In the genomic region with DNA sequence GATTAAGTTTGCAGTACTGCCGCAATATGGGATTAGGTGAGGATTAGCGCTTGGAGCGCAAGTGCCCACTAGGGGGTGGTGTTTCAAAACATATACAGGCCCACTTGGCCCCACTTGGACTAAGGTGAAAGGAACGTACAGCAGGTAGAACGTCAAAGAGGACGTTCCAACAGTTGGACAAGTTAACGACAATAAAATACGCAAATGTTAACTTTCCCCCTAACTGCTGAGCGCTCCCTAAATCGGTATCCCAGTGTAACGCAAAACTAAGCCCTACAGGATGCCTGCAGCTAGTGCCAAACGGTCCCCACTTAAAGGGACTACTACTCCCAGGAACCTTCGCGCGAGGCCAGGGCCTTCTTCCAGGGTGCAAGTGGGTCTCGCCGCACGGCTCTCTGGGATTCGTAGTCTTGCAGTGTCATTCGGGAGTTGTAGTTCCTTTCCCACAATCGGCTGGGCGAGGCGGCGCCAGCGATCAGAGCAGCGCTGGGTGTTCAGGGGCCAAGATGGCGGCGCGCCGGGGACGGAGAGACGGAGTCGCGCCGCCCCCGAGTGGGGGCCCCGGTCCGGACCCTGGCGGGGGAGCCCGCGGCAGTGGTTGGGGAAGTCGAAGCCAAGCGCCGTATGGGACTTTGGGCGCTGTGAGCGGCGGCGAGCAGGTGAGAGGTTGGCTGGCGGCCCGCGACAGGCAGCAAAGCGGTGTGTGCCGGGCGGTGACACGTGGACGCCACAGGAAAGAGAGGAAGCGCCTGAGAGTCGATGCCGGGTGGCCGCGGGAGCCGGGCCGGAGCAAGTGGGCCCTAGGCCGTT, we compare ENCODE assay signal across 8 cellular contexts. TPM values are rescaled to one million over a fixed set of nuclear protein-coding genes. Genes with fewer than 3 reads are reported as not detected.
A peak's percentile ranks its signal among the peaks of the same experiment; 100 is the strongest.
DNase-seq lines count a peak whose midpoint lies in the region; ATAC-seq and TF ChIP-seq lines count a peak whose summit lies in the region.

A gene with protein sequence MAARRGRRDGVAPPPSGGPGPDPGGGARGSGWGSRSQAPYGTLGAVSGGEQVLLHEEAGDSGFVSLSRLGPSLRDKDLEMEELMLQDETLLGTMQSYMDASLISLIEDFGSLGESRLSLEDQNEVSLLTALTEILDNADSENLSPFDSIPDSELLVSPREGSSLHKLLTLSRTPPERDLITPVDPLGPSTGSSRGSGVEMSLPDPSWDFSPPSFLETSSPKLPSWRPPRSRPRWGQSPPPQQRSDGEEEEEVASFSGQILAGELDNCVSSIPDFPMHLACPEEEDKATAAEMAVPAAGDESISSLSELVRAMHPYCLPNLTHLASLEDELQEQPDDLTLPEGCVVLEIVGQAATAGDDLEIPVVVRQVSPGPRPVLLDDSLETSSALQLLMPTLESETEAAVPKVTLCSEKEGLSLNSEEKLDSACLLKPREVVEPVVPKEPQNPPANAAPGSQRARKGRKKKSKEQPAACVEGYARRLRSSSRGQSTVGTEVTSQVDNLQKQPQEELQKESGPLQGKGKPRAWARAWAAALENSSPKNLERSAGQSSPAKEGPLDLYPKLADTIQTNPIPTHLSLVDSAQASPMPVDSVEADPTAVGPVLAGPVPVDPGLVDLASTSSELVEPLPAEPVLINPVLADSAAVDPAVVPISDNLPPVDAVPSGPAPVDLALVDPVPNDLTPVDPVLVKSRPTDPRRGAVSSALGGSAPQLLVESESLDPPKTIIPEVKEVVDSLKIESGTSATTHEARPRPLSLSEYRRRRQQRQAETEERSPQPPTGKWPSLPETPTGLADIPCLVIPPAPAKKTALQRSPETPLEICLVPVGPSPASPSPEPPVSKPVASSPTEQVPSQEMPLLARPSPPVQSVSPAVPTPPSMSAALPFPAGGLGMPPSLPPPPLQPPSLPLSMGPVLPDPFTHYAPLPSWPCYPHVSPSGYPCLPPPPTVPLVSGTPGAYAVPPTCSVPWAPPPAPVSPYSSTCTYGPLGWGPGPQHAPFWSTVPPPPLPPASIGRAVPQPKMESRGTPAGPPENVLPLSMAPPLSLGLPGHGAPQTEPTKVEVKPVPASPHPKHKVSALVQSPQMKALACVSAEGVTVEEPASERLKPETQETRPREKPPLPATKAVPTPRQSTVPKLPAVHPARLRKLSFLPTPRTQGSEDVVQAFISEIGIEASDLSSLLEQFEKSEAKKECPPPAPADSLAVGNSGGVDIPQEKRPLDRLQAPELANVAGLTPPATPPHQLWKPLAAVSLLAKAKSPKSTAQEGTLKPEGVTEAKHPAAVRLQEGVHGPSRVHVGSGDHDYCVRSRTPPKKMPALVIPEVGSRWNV (N-terminal part only) (plus strand): TSS at position 478 of the 810 bp plus-strand sequence. CDS start 29 bp downstream, at position 507.

- TF ChIP-seq CTCF in PC-9 (conservative IDR thresholded peaks at IDR 0.05) (peak; percentile 83), epithelial cell of proximal tubule (conservative IDR thresholded peaks at IDR 0.05; ENCODE audit: low read depth, low read length) (peak; percentile 95)

- peak within 1 kb of the TSS; percentile 75 to 87 for H3K9ac ChIP-seq in mucosa of rectum (ENCODE audit: low read depth in 1 of 2, low read length in 2 of 2)

- POLR2A ChIA-PET in PC-9 (lab: Charles Lee; ENCODE audit: unreplicated experiment), result interaction anchor here (0.5 to 0.7 kb wide), 2 partner anchors 9 to 10 kb away, joined by 3 to 4 read pairs; no protein-coding TSS in a partner anchor

- peak within 1 kb of the TSS; percentile 77 for H2AFZ ChIP-seq in PC-9

- H3K27me3 ChIP-seq in PC-9 (ENCODE audit: insufficient read depth, low read depth) (no peaks in the 10 kb centered on the region), mucosa of rectum (ENCODE audit: control insufficient read depth in 2 of 2, insufficient read depth in 2 of 2, low read length in 2 of 2) (no peaks in the 10 kb centered on the region)

- intact Hi-C loops in PC-9 (cut with micrococcal nuclease; ENCODE audit: unreplicated experiment), result loop anchor here (1.0 to 2.0 kb wide), 3 partner anchors 16 to 290 kb away; a partner anchor contains a TSS

- peaks cover 49% of the 10 kb centered on the region for H3K79me2 ChIP-seq in PC-9 (ENCODE audit: low read depth)

- H3K36me3 ChIP-seq in PC-9 (ENCODE audit: low read depth), result no peaks in the 10 kb centered on the region; the same call in 1 of the 2 replicates
- peaks cover 2% of the 10 kb centered on the region in 2 donors for H3K36me3 ChIP-seq in mucosa of rectum (ENCODE audit: control insufficient read depth in 2 of 2, insufficient read depth in 2 of 2, low read length in 2 of 2)

- no peaks in the 10 kb centered on the region for H3K9me3 ChIP-seq in PC-9 (ENCODE audit: insufficient read depth, low read depth)
- H3K9me3 ChIP-seq in mucosa of rectum (ENCODE audit: control insufficient read depth in 2 of 2, low read length in 2 of 2), result no peaks in the 10 kb centered on the region

- peak within 1 kb of the TSS; percentile 85 for H3K4me2 ChIP-seq in PC-9

- peak within 1 kb of the TSS; percentile 89 for H3K27ac ChIP-seq in PC-9
- H3K27ac ChIP-seq in mucosa of rectum (ENCODE audit: low read depth in 2 of 2, low read length in 2 of 2), result peak within 1 kb of the TSS; percentile 75 to 87

- CTCF ChIA-PET in PC-9 (lab: Charles Lee), result no interaction called here

- H3F3A ChIP-seq in PC-9 (ENCODE audit: insufficient read depth, low read depth), result peaks cover 9% of the 10 kb centered on the region

- in situ Hi-C loops in KBM-7 (cut with MboI; ENCODE audit: low pct_unique_long_range_greater_than_20kb, low sequenced_read_pairs), result no loop called here

- H3K4me1 ChIP-seq in PC-9 (replicated peaks; ENCODE audit: insufficient read depth) (peaks cover 26% of the 10 kb centered on the region), mucosa of rectum (ENCODE audit: control insufficient read depth in 2 of 2, insufficient read depth in 2 of 2, low read length in 2 of 2) (peaks cover 14 to 16% of the 10 kb centered on the region in 2 donors)

- peak; percentile 90 for ATAC-seq in GM21717 (IDR thresholded peaks at IDR 0.05; ENCODE audit: unreplicated experiment)

- peak within 1 kb of the TSS; percentile 87 for H3K4me3 ChIP-seq in PC-9
- peak within 1 kb of the TSS; percentile 99 for H3K4me3 ChIP-seq in epithelial cell of proximal tubule (ENCODE audit: low read depth, low read length)
- H3K4me3 ChIP-seq in mucosa of rectum (ENCODE audit: low read length in 2 of 2), result peak within 1 kb of the TSS; percentile 75 to 98

- no peaks in the 10 kb centered on the region for H3K9me2 ChIP-seq in PC-9 (ENCODE audit: insufficient read depth)

- peaks cover 38% of the 10 kb centered on the region for H4K20me1 ChIP-seq in PC-9 (ENCODE audit: insufficient read depth)

- DNase-seq in DMS79 treated with DMSO at 0.1 percent for 48 hours (lab: John Stamatoyannopoulos, UW) (peak; percentile 91), KBM-7 (peak; percentile 99), PC-9 (peak; percentile 91 to 92), epithelial cell of proximal tubule (ENCODE audit: low read depth) (peak; percentile 93)
- DNase-seq in activated T-cell treated with anti-CD3 and anti-CD28 coated beads, Interleukin-2, amount 50 U/mL, for 1 hour, result peak; percentile 94
- DNase-seq in stimulated activated CD8-positive, alpha-beta memory T cell treated with anti-CD3 and anti-CD28 coated beads, Interleukin-4, amount 100 ng/mL, for 48 hours, result peak; percentile 96

- no TSS peak for BruUV-seq in PC-9 (replicated peaks; lab: Mats Ljungman, UMichigan)

RNA-seq across cellular contexts. Expression of the gene that starts here (rescaled TPM):
- 22.9 and 25.1 TPM in 2 replicates for total RNA-seq in PC-9 (2021)
- 21.4 and 35.5 TPM in 2 replicates for total RNA-seq in epithelial cell of proximal tubule

Comparison
In these comparisons a context has a peak if more than half of its experiments do, and no peak if none do; other contexts are left out.
1. Peak in every context shown above with its lines: DNase-seq, ATAC-seq, H3K4me3 ChIP-seq and H3K27ac ChIP-seq.